Comparison of ENCODE assay signal across 19 cellular contexts in genomic region chr3:14133876-14134275, GRCh38. TPM values are rescaled to one million over a fixed set of nuclear protein-coding genes. Genes with fewer than 3 reads are reported as not detected.
A peak's percentile ranks its signal among the peaks of the same experiment; 100 is the strongest.
DNase-seq lines count a peak whose midpoint lies in the region; ATAC-seq and TF ChIP-seq lines count a peak whose summit lies in the region.
"Had no signal": no experiment of that assay in that cellular context is flagged by ENCODE, and none has a peak within 500 bp of the region (broad histone marks: within the 10 kb centered on the region; RNA-seq: fewer than 3 reads in every experiment).

No MANE protein-coding gene starts in this region.

- H3K27me3 Mint-ChIP-seq in natural killer cell treated with Interleukin-12 subunit alpha and Interleukin-12 subunit beta and Interleukin-15 and Interleukin-18, amount 100 ng/mL, for 72 hours, result no peaks in the 10 kb centered on the region
- H3K27me3 Mint-ChIP-seq in natural killer cell (ENCODE audit: low read depth in 2 of 2), result no peaks in the 10 kb centered on the region
- no peaks in the 10 kb centered on the region for H3K27me3 Mint-ChIP-seq in central memory CD8-positive, alpha-beta T cell
- no peaks in the 10 kb centered on the region for H3K27me3 Mint-ChIP-seq in activated T-cell treated with anti-CD3 and anti-CD28 coated beads, Interleukin-2, amount 50 U/mL, for 24 hours

- no peak for ATAC-seq in natural killer cell treated with Interleukin-12 subunit alpha and Interleukin-12 subunit beta and Interleukin-15 and Interleukin-18, amount 100 ng/mL, for 72 hours
- ATAC-seq in natural killer cell (no peak), GM21367 (IDR thresholded peaks at IDR 0.05; ENCODE audit: unreplicated experiment) (no peak)
- ATAC-seq in central memory CD8-positive, alpha-beta T cell (replicated peaks; ENCODE audit: extremely low read depth, poor library complexity, severe bottlenecking), result no peak
- ATAC-seq: CD8-positive, alpha-beta T cell; Right ventricle myocardium inferior had no signal

- TF ChIP-seq CTCF in natural killer cell (IDR thresholded peaks at IDR 0.05), result no peak

- peaks cover 2 to 4% of the 10 kb centered on the region in 2 donors for H3K4me1 Mint-ChIP-seq in natural killer cell treated with Interleukin-12 subunit alpha and Interleukin-12 subunit beta and Interleukin-15 and Interleukin-18, amount 100 ng/mL, for 72 hours (ENCODE audit: low read depth in 2 of 2)
- peaks cover 0 to 7% of the 10 kb centered on the region in 2 donors for H3K4me1 Mint-ChIP-seq in natural killer cell
- H3K4me1 Mint-ChIP-seq in central memory CD8-positive, alpha-beta T cell, result peaks cover 6% of the 10 kb centered on the region
- H3K4me1 Mint-ChIP-seq in activated T-cell treated with anti-CD3 and anti-CD28 coated beads, Interleukin-2, amount 50 U/mL, for 24 hours (ENCODE audit: low read depth), result peaks cover 2% of the 10 kb centered on the region

- H3K36me3 Mint-ChIP-seq in natural killer cell treated with Interleukin-12 subunit alpha and Interleukin-12 subunit beta and Interleukin-15 and Interleukin-18, amount 100 ng/mL, for 72 hours, result peaks cover 17% of the 10 kb centered on the region
- H3K36me3 Mint-ChIP-seq in natural killer cell, result peaks cover 17% of the 10 kb centered on the region
- peaks cover 64% of the 10 kb centered on the region for H3K36me3 Mint-ChIP-seq in central memory CD8-positive, alpha-beta T cell (ENCODE audit: insufficient read depth)
- peaks cover 97% of the 10 kb centered on the region for H3K36me3 Mint-ChIP-seq in activated T-cell treated with anti-CD3 and anti-CD28 coated beads, Interleukin-2, amount 50 U/mL, for 24 hours (ENCODE audit: low read depth)

- no peak overlapping the region for H3K4me3 Mint-ChIP-seq in natural killer cell treated with Interleukin-12 subunit alpha and Interleukin-12 subunit beta and Interleukin-15 and Interleukin-18, amount 100 ng/mL, for 72 hours
- no peak overlapping the region for H3K4me3 Mint-ChIP-seq in natural killer cell
- H3K4me3 Mint-ChIP-seq in central memory CD8-positive, alpha-beta T cell, result no peak overlapping the region
- no peak overlapping the region for H3K4me3 Mint-ChIP-seq in activated T-cell treated with anti-CD3 and anti-CD28 coated beads, Interleukin-2, amount 50 U/mL, for 24 hours
- H3K4me3 Mint-ChIP-seq: CD8-positive, alpha-beta T cell had no signal

- intact Hi-C loops in natural killer cell (cut with micrococcal nuclease), result no loop called here

- no peaks in the 10 kb centered on the region for H3K9me3 Mint-ChIP-seq in natural killer cell treated with Interleukin-12 subunit alpha and Interleukin-12 subunit beta and Interleukin-15 and Interleukin-18, amount 100 ng/mL, for 72 hours
- no peaks in the 10 kb centered on the region for H3K9me3 Mint-ChIP-seq in natural killer cell
- no peaks in the 10 kb centered on the region for H3K9me3 Mint-ChIP-seq in central memory CD8-positive, alpha-beta T cell
- no peaks in the 10 kb centered on the region for H3K9me3 Mint-ChIP-seq in activated T-cell treated with anti-CD3 and anti-CD28 coated beads, Interleukin-2, amount 50 U/mL, for 24 hours
- H3K9me3 Mint-ChIP-seq: CD8-positive, alpha-beta T cell had no signal

- DNase-seq in natural killer cell treated with Interleukin-12 subunit alpha and Interleukin-12 subunit beta and Interleukin-15 and Interleukin-18, amount 100 ng/mL, for 72 hours (ENCODE audit: low spot score), result peak; percentile 44
- DNase-seq in natural killer cell, result no peak
- DNase-seq in central memory CD8-positive, alpha-beta T cell (ENCODE audit: low spot score in 2 of 2), result no peak
- peak; percentile 30 for DNase-seq in iris pigment epithelial cell (ENCODE audit: low read depth)
- no peak for DNase-seq in activated naive CD4-positive, alpha-beta T cell (lab: John Stamatoyannopoulos, UW)
- DNase-seq in activated T-cell treated with anti-CD3 and anti-CD28 coated beads, Interleukin-2, amount 50 U/mL, for 24 hours, result no peak
- DNase-seq in SK-N-DZ (ENCODE audit: low spot score), result no peak
- DNase-seq: AML-193; C1 segment of cervical spinal cord; CD8-positive, alpha-beta T cell; DMS153; GDM1; Kasumi-1; NCI-H1417; NCI-H187; NCI-H446; NCI-H526 had no signal

- H3K27ac Mint-ChIP-seq in natural killer cell treated with Interleukin-12 subunit alpha and Interleukin-12 subunit beta and Interleukin-15 and Interleukin-18, amount 100 ng/mL, for 72 hours, result no peak overlapping the region
- no peak overlapping the region for H3K27ac Mint-ChIP-seq in natural killer cell
- peak overlapping the region; percentile 62 for H3K27ac Mint-ChIP-seq in central memory CD8-positive, alpha-beta T cell (ENCODE audit: low read depth)
- no peak overlapping the region for H3K27ac Mint-ChIP-seq in activated T-cell treated with anti-CD3 and anti-CD28 coated beads, Interleukin-2, amount 50 U/mL, for 24 hours
- H3K27ac Mint-ChIP-seq: CD8-positive, alpha-beta T cell had no signal

RNA-seq across cellular contexts. Expression of gene TMEM43, which starts 9.0 kb away (rescaled TPM):
- total RNA-seq in natural killer cell treated with Interleukin-12 subunit alpha and Interleukin-12 subunit beta and Interleukin-15 and Interleukin-18, amount 100 ng/mL, for 72 hours, result 10 to 100 TPM; 37.3 to 42.6 TPM
- 10 to 100 TPM; 49.5 to 61.1 (median 54.1) TPM for total RNA-seq in natural killer cell
- 75.8 and 80.9 TPM in 2 replicates for polyA plus RNA-seq in SK-N-DZ (2014; cell fraction: cytosol; rRNA removed)
- polyA plus RNA-seq in SK-N-DZ (2014; cell fraction: nucleus; rRNA removed), result 72.5 and 87.5 TPM in 2 replicates

RNA-seq across cellular contexts. Expression of gene CHCHD4, which starts 9.2 kb away (rescaled TPM):
- 10 to 100 TPM; 13.2 to 14.6 TPM for total RNA-seq in natural killer cell treated with Interleukin-12 subunit alpha and Interleukin-12 subunit beta and Interleukin-15 and Interleukin-18, amount 100 ng/mL, for 72 hours
- total RNA-seq in natural killer cell, result 1 to 10 TPM; 2.1 to 4.3 (median 3.4) TPM
- polyA plus RNA-seq in SK-N-DZ (2014; cell fraction: cytosol; rRNA removed), result 36.0 and 42.6 TPM in 2 replicates
- 19.9 and 26.3 TPM in 2 replicates for polyA plus RNA-seq in SK-N-DZ (2014; cell fraction: nucleus; rRNA removed)

RNA-seq across cellular contexts. Expression of gene XPC, which starts 44.5 kb away (rescaled TPM):
- 10 to 100 TPM; 24.6 to 31.5 TPM for total RNA-seq in natural killer cell treated with Interleukin-12 subunit alpha and Interleukin-12 subunit beta and Interleukin-15 and Interleukin-18, amount 100 ng/mL, for 72 hours
- total RNA-seq in natural killer cell, result 10 to 100 TPM; 45.5 to 62.1 (median 50.0) TPM
- polyA plus RNA-seq in SK-N-DZ (2014; cell fraction: cytosol; rRNA removed), result 32.3 and 35.1 TPM in 2 replicates
- polyA plus RNA-seq in SK-N-DZ (2014; cell fraction: nucleus; rRNA removed), result 50.3 and 63.1 TPM in 2 replicates

RNA-seq across cellular contexts. Expression of gene LSM3, which starts 44.7 kb away (rescaled TPM):
- 10 to 100 TPM; 15.1 to 15.2 TPM for total RNA-seq in natural killer cell treated with Interleukin-12 subunit alpha and Interleukin-12 subunit beta and Interleukin-15 and Interleukin-18, amount 100 ng/mL, for 72 hours
- total RNA-seq in natural killer cell, result 1 to 10 TPM; 7.6 to 9.1 (median 8.9) TPM
- 42.8 and 54.0 TPM in 2 replicates for polyA plus RNA-seq in SK-N-DZ (2014; cell fraction: cytosol; rRNA removed)
- polyA plus RNA-seq in SK-N-DZ (2014; cell fraction: nucleus; rRNA removed), result 31.0 and 39.0 TPM in 2 replicates

Comparison
In these comparisons a context has a peak if more than half of its experiments do, and no peak if none do; other contexts are left out.
1. DNase-seq: peak in natural killer cell treated with Interleukin-12 subunit alpha and Interleukin-12 subunit beta and Interleukin-15 and Interleukin-18, amount 100 ng/mL, for 72 hours (single experiment) and iris pigment epithelial cell (single experiment); none in natural killer cell (single experiment), central memory CD8-positive, alpha-beta T cell (0 of 2), activated naive CD4-positive, alpha-beta T cell (0 of 4), activated T-cell treated with anti-CD3 and anti-CD28 coated beads, Interleukin-2, amount 50 U/mL, for 24 hours (single experiment) and SK-N-DZ (single experiment).